In the genomic region with DNA sequence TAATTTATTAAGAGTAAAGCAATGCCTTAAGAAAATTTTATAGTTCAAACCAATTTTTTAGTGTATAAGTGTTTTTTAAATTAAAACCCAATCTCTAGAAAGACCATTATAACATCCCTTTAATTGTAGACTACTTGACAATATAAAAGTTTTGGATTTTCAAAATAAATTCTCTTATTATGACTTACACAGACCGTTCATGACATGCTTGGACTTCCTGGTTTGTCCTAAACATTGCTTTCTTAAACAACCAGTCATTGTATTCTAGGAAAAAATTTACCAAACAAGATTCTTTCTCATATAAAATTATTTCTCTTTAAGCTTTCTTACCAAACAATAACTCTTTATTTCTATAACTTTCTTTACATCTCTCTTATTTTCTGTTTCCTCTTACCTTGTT, we compare ENCODE assay signal across 21 cellular contexts. TPM values are rescaled to one million over a fixed set of nuclear protein-coding genes. Genes with fewer than 3 reads are reported as not detected.
"Had no signal": no experiment of that assay in that cellular context is flagged by ENCODE, and none has a peak within 500 bp of the region (broad histone marks: within the 10 kb centered on the region; RNA-seq: fewer than 3 reads in every experiment).

No MANE protein-coding gene starts in this region.

- ATAC-seq: activated T-helper 17 cell treated with anti-CD3 and anti-CD28 coated beads, Interleukin-2, amount 50 U/mL, for 72 hours; left lobe of liver; natural killer cell treated with Interleukin-12 subunit alpha and Interleukin-12 subunit beta and Interleukin-15 and Interleukin-18, amount 100 ng/mL, for 72 hours; right cardiac atrium had no signal

- H3K36me3 Mint-ChIP-seq: memory B cell; natural killer cell treated with Interleukin-12 subunit alpha and Interleukin-12 subunit beta and Interleukin-15 and Interleukin-18, amount 100 ng/mL, for 72 hours had no signal

- H3K4me1 ChIP-seq: prostate gland, tibial artery, uterus had no signal

- H3K27me3 ChIP-seq: tibial artery, uterus had no signal

- H3K9me3 Mint-ChIP-seq: activated T-helper 17 cell treated with anti-CD3 and anti-CD28 coated beads, Interleukin-2, amount 50 U/mL, for 72 hours had no signal

- H3K4me3 Mint-ChIP-seq: activated T-helper 17 cell treated with anti-CD3 and anti-CD28 coated beads, Interleukin-2, amount 50 U/mL, for 72 hours; memory B cell; natural killer cell treated with Interleukin-12 subunit alpha and Interleukin-12 subunit beta and Interleukin-15 and Interleukin-18, amount 100 ng/mL, for 72 hours had no signal

- H3K27me3 Mint-ChIP-seq: activated T-helper 17 cell treated with anti-CD3 and anti-CD28 coated beads, Interleukin-2, amount 50 U/mL, for 72 hours; memory B cell; natural killer cell treated with Interleukin-12 subunit alpha and Interleukin-12 subunit beta and Interleukin-15 and Interleukin-18, amount 100 ng/mL, for 72 hours had no signal

- H3K36me3 ChIP-seq: prostate gland, tibial artery, uterus had no signal

- H3K4me3 ChIP-seq: prostate gland, tibial artery, uterus had no signal

- H3K9me3 ChIP-seq: prostate gland, tibial artery, uterus had no signal

- H3K27ac ChIP-seq: prostate gland, tibial artery, uterus had no signal

- H3K4me1 Mint-ChIP-seq: activated T-helper 17 cell treated with anti-CD3 and anti-CD28 coated beads, Interleukin-2, amount 50 U/mL, for 72 hours; memory B cell had no signal

- H3K27ac Mint-ChIP-seq: activated T-helper 17 cell treated with anti-CD3 and anti-CD28 coated beads, Interleukin-2, amount 50 U/mL, for 72 hours; memory B cell; natural killer cell treated with Interleukin-12 subunit alpha and Interleukin-12 subunit beta and Interleukin-15 and Interleukin-18, amount 100 ng/mL, for 72 hours had no signal

- DNase-seq: activated CD4-positive, alpha-beta T cell treated with anti-CD3 and anti-CD28 coated beads, Interleukin-2, amount 50 U/mL, for 4 hours; activated CD4-positive, CD25-positive, alpha-beta regulatory T cell treated with anti-CD3 and anti-CD28 coated beads, Interleukin-2, amount 50 U/mL, for 72 hours; activated naive CD4-positive, alpha-beta T cell treated with Interleukin-2 at 50 U/mL for 16 hours; anterior cingulate cortex; erythroblast; islet precursor cell; nucleus accumbens; right cardiac atrium; small intestine; stimulated activated CD4-positive, alpha-beta T cell treated with anti-CD3 and anti-CD28 coated beads, Interleukin-4, amount 100 ng/mL, for 24 hours; stimulated activated naive CD4-positive, alpha-beta T cell; T-helper 2 cell; tibial artery; uterus had no signal

RNA-seq across cellular contexts. Expression of a gene that starts 49.0 kb away (rescaled TPM):
- total RNA-seq: activated T-helper 17 cell treated with anti-CD3 and anti-CD28 coated beads, Interleukin-2, amount 50 U/mL, for 72 hours; dermis microvascular lymphatic vessel endothelial cell; left lobe of liver; natural killer cell treated with Interleukin-12 subunit alpha and Interleukin-12 subunit beta and Interleukin-15 and Interleukin-18, amount 100 ng/mL, for 72 hours; prostate gland; right cardiac atrium; subcutaneous adipose tissue; uterus had no signal

RNA-seq across cellular contexts. Expression of a gene that starts 54.0 kb away (rescaled TPM):
- total RNA-seq: activated T-helper 17 cell treated with anti-CD3 and anti-CD28 coated beads, Interleukin-2, amount 50 U/mL, for 72 hours; dermis microvascular lymphatic vessel endothelial cell; left lobe of liver; natural killer cell treated with Interleukin-12 subunit alpha and Interleukin-12 subunit beta and Interleukin-15 and Interleukin-18, amount 100 ng/mL, for 72 hours; right cardiac atrium; subcutaneous adipose tissue; uterus had no signal
